Comparison of ENCODE assay signal across 1 cellular context in the genomic region with DNA sequence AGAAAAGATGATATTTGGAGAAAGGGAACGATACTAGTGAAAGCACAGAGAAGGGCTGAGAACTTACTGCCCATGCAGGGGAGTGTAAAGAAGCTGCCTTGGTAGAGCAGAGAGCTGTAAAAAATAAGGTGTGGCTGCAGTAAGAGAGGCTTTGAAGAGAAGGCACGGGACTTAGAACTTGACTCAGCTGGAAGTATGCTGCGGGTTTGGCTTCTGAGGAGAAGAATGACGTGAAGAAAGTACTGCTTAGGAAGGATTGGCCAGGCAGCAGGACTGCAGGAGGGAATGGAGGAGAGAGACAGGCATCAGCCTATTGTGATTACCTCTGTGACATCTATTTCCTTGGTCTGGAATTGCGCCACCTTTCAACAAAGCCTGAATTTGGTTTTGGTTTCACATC.
TF ChIP-seq lines count a peak whose summit lies in the region.

No MANE protein-coding gene starts in this region.

TF ChIP-seq in A549, 52 proteins besides CTCF, POLR2A, EP300 and RAD21 (continued from another document):
- no peak for TF ChIP-seq POLR2AphosphoS2 (conservative IDR thresholded peaks at IDR 0.05; ENCODE audit: low read length)
- TF ChIP-seq ZSCAN20 (CRISPR knock-in tag; IDR thresholded peaks at IDR 0.05): no peak
- no peak for TF ChIP-seq ATOH8 (CRISPR knock-in tag; IDR thresholded peaks at IDR 0.05; ENCODE audit: low read depth)
